2 cellular contexts compared by ENCODE assay signal in genomic region chr18:490024-490366, GRCh38.
TF ChIP-seq lines count a peak whose summit lies in the region.

No MANE protein-coding gene starts in this region.

TF ChIP-seq in HepG2, 621 proteins besides CTCF, POLR2A, EP300 and RAD21:
- no peak for TF ChIP-seq ZNF18 (CRISPR knock-in tag; IDR thresholded peaks at IDR 0.05; ENCODE audit: insufficient replicate concordance)
- TF ChIP-seq GATAD2A (CRISPR knock-in tag; IDR thresholded peaks at IDR 0.05): no peak
- 0 out of 2 replicates have a peak, but pooled peaks have one; percentile 24 for TF ChIP-seq ZFX (CRISPR knock-in tag; IDR thresholded peaks at IDR 0.05; ENCODE audit: low read depth)
- TF ChIP-seq ZNF687 (CRISPR knock-in tag; IDR thresholded peaks at IDR 0.05): peak; percentile 28; the same call in 1 of the 2 replicates
- no peak for TF ChIP-seq SP140L (CRISPR knock-in tag; IDR thresholded peaks at IDR 0.05; ENCODE audit: borderline replicate concordance)
- TF ChIP-seq SAFB2 (CRISPR knock-in tag; IDR thresholded peaks at IDR 0.05; ENCODE audit: borderline replicate concordance, low read depth): no peak
- no peak for TF ChIP-seq FOXO4 (CRISPR knock-in tag; conservative IDR thresholded peaks at IDR 0.05)
- 0 out of 2 replicates have a peak, but pooled peaks have one; percentile 18 for TF ChIP-seq SALL1 (CRISPR knock-in tag; IDR thresholded peaks at IDR 0.05)

TF ChIP-seq in endothelial cell of umbilical vein, 7 proteins besides CTCF, POLR2A, EP300 and RAD21:
- TF ChIP-seq POLR2AphosphoS5 (IDR thresholded peaks at IDR 0.05; ENCODE audit: insufficient read depth, low read depth, low read length) (no peak), MAX (IDR thresholded peaks at IDR 0.05; ENCODE audit: insufficient read depth, insufficient read length) (no peak), GATA2 (IDR thresholded peaks at IDR 0.05; ENCODE audit: insufficient read depth, insufficient read length, low read depth, low read length) (no peak), JUN (IDR thresholded peaks at IDR 0.05; ENCODE audit: borderline replicate concordance, insufficient read depth, insufficient read length, low read depth) (no peak), FOS (IDR thresholded peaks at IDR 0.05; ENCODE audit: borderline replicate concordance, insufficient read depth, low read length) (no peak), MYC (IDR thresholded peaks at IDR 0.05; ENCODE audit: low read depth, low read length) (no peak), EZH2 (IDR thresholded peaks at IDR 0.05; ENCODE audit: borderline replicate concordance, low read depth, low read length, severe bottlenecking) (no peak)
